Comparison of ENCODE assay signal across 8 cellular contexts in genomic region chr19:1249298-1249989, GRCh38. TPM values are rescaled to one million over a fixed set of nuclear protein-coding genes. Genes with fewer than 3 reads are reported as not detected.
DNase-seq lines count a peak whose midpoint lies in the region; ATAC-seq, FAIRE-seq and TF ChIP-seq lines count a peak whose summit lies in the region.

No MANE protein-coding gene starts in this region.

- peaks cover 13% of the 10 kb centered on the region for H3K36me3 Mint-ChIP-seq in activated naive CD8-positive, alpha-beta T cell treated with anti-CD3 and anti-CD28 coated beads for 36 hours

- peak; percentile 70 to 77 for TF ChIP-seq POLR2A in thyroid gland (IDR thresholded peaks at IDR 0.05)

- peaks cover 7% of the 10 kb centered on the region for H3K4me1 Mint-ChIP-seq in activated naive CD8-positive, alpha-beta T cell treated with anti-CD3 and anti-CD28 coated beads for 36 hours

- peak overlapping the region; percentile 67 for H3K27ac Mint-ChIP-seq in activated naive CD8-positive, alpha-beta T cell treated with anti-CD3 and anti-CD28 coated beads for 36 hours

- TF ChIP-seq CTCF in pancreas (IDR thresholded peaks at IDR 0.05) = no peak
- no peak for TF ChIP-seq CTCF in thyroid gland (IDR thresholded peaks at IDR 0.05)

- no peaks in the 10 kb centered on the region for H3K27me3 ChIP-seq in pancreas
- H3K27me3 ChIP-seq in thyroid gland = no peaks in the 10 kb centered on the region

- no peak for FAIRE-seq in pancreas (lab: Jason Lieb, UNC)

- H3K27ac ChIP-seq in pancreas (peak overlapping the region; percentile 97 to 99 (median 98)), thyroid gland (peak overlapping the region; percentile 98 to 100 (median 99))

- peak overlapping the region; percentile 77 for H3K4me3 Mint-ChIP-seq in activated naive CD8-positive, alpha-beta T cell treated with anti-CD3 and anti-CD28 coated beads for 36 hours

- H3K36me3 ChIP-seq in pancreas (peaks cover 0 to 7% (median 7%) of the 10 kb centered on the region in 3 donors), thyroid gland (peaks cover 24 to 25% of the 10 kb centered on the region in 2 donors)

- H3K9me3 Mint-ChIP-seq in activated naive CD8-positive, alpha-beta T cell treated with anti-CD3 and anti-CD28 coated beads for 36 hours = no peaks in the 10 kb centered on the region

- intact Hi-C loops in Right ventricle myocardium inferior (cut with DNase I) (loop anchor here (1.0 to 10.0 kb wide), 3 partner anchors 17 to 455 kb away; partner anchors contain the start of genes ARID3A and PTBP1), pancreas (cut with DNase I) (no loop called here), thyroid gland (cut with DNase I) (no loop called here)

- WGBS in pancreas, 2 donors = 0 to 1% methylated on average over 27 to 102 of the region's 102 CpGs
- 1% methylated on average over 38 of the region's 102 CpGs; no CpG with 5 or more reads in 1 of the 2 donors for WGBS in thyroid gland, 2 donors

- H3K4me1 ChIP-seq in pancreas (peaks cover 30 to 39% (median 35%) of the 10 kb centered on the region in 3 donors), thyroid gland (peaks cover 65 to 74% of the 10 kb centered on the region in 2 donors)

- ATAC-seq in HG02571 (IDR thresholded peaks at IDR 0.05; ENCODE audit: unreplicated experiment) = peak; percentile 48
- peak; percentile 4 for ATAC-seq in SK-N-SH treated with all-trans-retinoic acid at 6 μM for 48 hours
- ATAC-seq in Right ventricle myocardium inferior = peak; percentile 17
- ATAC-seq in pancreas = peak; percentile 9 to 51 (median 23)

- peak overlapping the region; percentile 84 to 96 (median 90) for H3K4me3 ChIP-seq in pancreas
- H3K4me3 ChIP-seq in thyroid gland (replicated peaks in 1 of 3) = peak overlapping the region; percentile 59 to 83 (median 62)

- no peaks in the 10 kb centered on the region for H3K9me3 ChIP-seq in pancreas
- no peaks in the 10 kb centered on the region for H3K9me3 ChIP-seq in thyroid gland

- DNase-seq in GM03348 (ENCODE audit: low spot score) (peak; percentile 95), NCI-H1105 treated with DMSO at 0.1 percent for 48 hours (lab: John Stamatoyannopoulos, UW) (peak; percentile 94), Right ventricle myocardium inferior (ENCODE audit: missing footprints) (peak; percentile 98), pancreas (peak; percentile 91 to 97 (median 96)), thyroid gland (peak; percentile 93 to 96)
- DNase-seq in activated naive CD8-positive, alpha-beta T cell treated with anti-CD3 and anti-CD28 coated beads for 36 hours = peak; percentile 95

- H3K27me3 Mint-ChIP-seq in activated naive CD8-positive, alpha-beta T cell treated with anti-CD3 and anti-CD28 coated beads for 36 hours = no peaks in the 10 kb centered on the region

TF ChIP-seq in SK-N-SH treated with all-trans-retinoic acid at 6 μM for 48 hours, 23 proteins besides CTCF, POLR2A, EP300 and RAD21:
- TF ChIP-seq ZNF565 (CRISPR knock-in tag; conservative IDR thresholded peaks at IDR 0.05; ENCODE audit: low read depth) (0 out of 2 replicates have a peak, but pooled peaks have one; percentile 27), ZNF8 (CRISPR knock-in tag; IDR thresholded peaks at IDR 0.05) (0 out of 2 replicates have a peak, but pooled peaks have one; percentile 36), ESRRG (CRISPR knock-in tag; IDR thresholded peaks at IDR 0.05) (no peak), POU6F1 (CRISPR knock-in tag; IDR thresholded peaks at IDR 0.05; ENCODE audit: borderline replicate concordance, low read depth) (no peak), CSDC2 (CRISPR knock-in tag; IDR thresholded peaks at IDR 0.05) (no peak), ZC3H10 (CRISPR knock-in tag; IDR thresholded peaks at IDR 0.05) (no peak), ARNTL (CRISPR knock-in tag; IDR thresholded peaks at IDR 0.05; ENCODE audit: borderline replicate concordance, low read depth) (no peak), TOX (CRISPR knock-in tag; IDR thresholded peaks at IDR 0.05; ENCODE audit: borderline replicate concordance) (no peak), ISL1 (CRISPR knock-in tag; IDR thresholded peaks at IDR 0.05) (no peak), ZFP30 (CRISPR knock-in tag; IDR thresholded peaks at IDR 0.05) (no peak; the same call in 1 of the 2 replicates), SNAI2 (CRISPR knock-in tag; IDR thresholded peaks at IDR 0.05) (no peak), TCF4 (CRISPR knock-in tag; IDR thresholded peaks at IDR 0.05; ENCODE audit: borderline replicate concordance) (no peak), PATZ1 (CRISPR knock-in tag; IDR thresholded peaks at IDR 0.05; ENCODE audit: borderline replicate concordance) (no peak), ZNF70 (CRISPR knock-in tag; IDR thresholded peaks at IDR 0.05) (peak; percentile 32; the same call in 1 of the 2 replicates), OSR1 (CRISPR knock-in tag; IDR thresholded peaks at IDR 0.05) (no peak), GLIS3 (CRISPR knock-in tag; IDR thresholded peaks at IDR 0.05) (no peak), ZFP3 (CRISPR knock-in tag; IDR thresholded peaks at IDR 0.05) (no peak), BACH2 (CRISPR knock-in tag; IDR thresholded peaks at IDR 0.05; ENCODE audit: borderline replicate concordance) (no peak), PPARA (CRISPR knock-in tag; IDR thresholded peaks at IDR 0.05; ENCODE audit: borderline replicate concordance) (no peak)
TF ChIP-seq in SK-N-SH treated with all-trans-retinoic acid at 6 μM for 48 hours: peak in this region for 3.

RNA-seq across cellular contexts. Expression of gene MIDN, which starts 1.1 kb away (rescaled TPM):
- 10 to 100 TPM; 29.3 to 29.6 TPM for total RNA-seq in activated naive CD8-positive, alpha-beta T cell treated with anti-CD3 and anti-CD28 coated beads for 36 hours
- total RNA-seq in Right ventricle myocardium inferior (62.8 TPM), pancreas (10 to 100 TPM; 32.1 to 78.0 (median 49.1) TPM), thyroid gland (10 to 100 TPM; 16.2 to 89.2 (median 17.9) TPM)
- polyA plus RNA-seq in pancreas = 10 to 100 TPM; 36.6 to 49.1 TPM

RNA-seq across cellular contexts. Expression of gene ATP5F1D, which starts 7.9 kb away (rescaled TPM):
- total RNA-seq in activated naive CD8-positive, alpha-beta T cell treated with anti-CD3 and anti-CD28 coated beads for 36 hours = 100 to 1,000 TPM; 175 to 177 TPM
- total RNA-seq in Right ventricle myocardium inferior (656 TPM), pancreas (100 to 1,000 TPM in 5 of 6 donors, 10 to 100 TPM in 1; 97.3 to 192 (median 149) TPM), thyroid gland (100 to 1,000 TPM in 1 of 4 donors, 10 to 100 TPM in 3; 39.2 to 182 (median 83.0) TPM)
- 100 to 1,000 TPM; 173 to 515 TPM for polyA plus RNA-seq in pancreas

RNA-seq across cellular contexts. Expression of gene CBARP, which starts 11.6 kb away (rescaled TPM):
- under 1 TPM; 0.33 to 0.46 TPM for total RNA-seq in activated naive CD8-positive, alpha-beta T cell treated with anti-CD3 and anti-CD28 coated beads for 36 hours
- total RNA-seq in Right ventricle myocardium inferior (1.2 TPM), pancreas (1 to 10 TPM in 1 of 6 donors, under 1 TPM in 5; 0.16 to 1.1 (median 0.51) TPM), thyroid gland (1 to 10 TPM in 3 of 4 donors, under 1 TPM in 1; 0.73 to 3.2 (median 1.5) TPM)
- polyA plus RNA-seq in pancreas = 1 to 10 TPM; 2.0 to 2.6 TPM

RNA-seq across cellular contexts. Expression of gene CIRBP, which starts 19.7 kb away (rescaled TPM):
- total RNA-seq in activated naive CD8-positive, alpha-beta T cell treated with anti-CD3 and anti-CD28 coated beads for 36 hours = 100 to 1,000 TPM; 208 to 216 TPM
- total RNA-seq in Right ventricle myocardium inferior (219 TPM), pancreas (100 to 1,000 TPM; 232 to 607 (median 483) TPM), thyroid gland (1,000 to 10,000 TPM in 2 of 4 donors, 100 to 1,000 TPM in 2; 679 to 1,194 (median 893) TPM)
- polyA plus RNA-seq in pancreas = 1,000 to 10,000 TPM in 1 of 2 donors, 100 to 1,000 TPM in 1; 802 to 1,009 TPM

RNA-seq across cellular contexts. Expression of gene FAM174C, which starts 25.9 kb away (rescaled TPM):
- 100 to 1,000 TPM in 1 of 2 experiments, 10 to 100 TPM in 1; 99.8 to 101 TPM for total RNA-seq in activated naive CD8-positive, alpha-beta T cell treated with anti-CD3 and anti-CD28 coated beads for 36 hours
- total RNA-seq in Right ventricle myocardium inferior = 13.1 TPM
- 10 to 100 TPM; 16.1 to 26.1 (median 22.9) TPM for total RNA-seq in pancreas
- 10 to 100 TPM; 69.8 to 83.4 TPM for polyA plus RNA-seq in pancreas
- 100 to 1,000 TPM in 1 of 4 donors, 10 to 100 TPM in 3; 50.8 to 114 (median 64.6) TPM for total RNA-seq in thyroid gland

Comparison
In these comparisons a context has a peak if more than half of its experiments do, and no peak if none do; other contexts are left out.
1. Peak in every context shown above with its lines: DNase-seq, ATAC-seq, H3K4me3 ChIP-seq and H3K27ac ChIP-seq.